1 cellular context compared by ENCODE assay signal in genomic region chr20:34312024-34312460, GRCh38.
TF ChIP-seq lines count a peak whose summit lies in the region.

No MANE protein-coding gene starts in this region.

TF ChIP-seq in SK-N-SH, 30 proteins besides CTCF, POLR2A, EP300 and RAD21 (continued from another document):
- TF ChIP-seq SIN3A (IDR thresholded peaks at IDR 0.05; ENCODE audit: borderline replicate concordance, low read depth, low read length) (no peak), USF2 (IDR thresholded peaks at IDR 0.05; ENCODE audit: borderline replicate concordance, low read depth, low read length) (no peak), GABPA (IDR thresholded peaks at IDR 0.05; ENCODE audit: low read depth) (no peak)
